13 cellular contexts compared by ENCODE assay signal in the genomic region with DNA sequence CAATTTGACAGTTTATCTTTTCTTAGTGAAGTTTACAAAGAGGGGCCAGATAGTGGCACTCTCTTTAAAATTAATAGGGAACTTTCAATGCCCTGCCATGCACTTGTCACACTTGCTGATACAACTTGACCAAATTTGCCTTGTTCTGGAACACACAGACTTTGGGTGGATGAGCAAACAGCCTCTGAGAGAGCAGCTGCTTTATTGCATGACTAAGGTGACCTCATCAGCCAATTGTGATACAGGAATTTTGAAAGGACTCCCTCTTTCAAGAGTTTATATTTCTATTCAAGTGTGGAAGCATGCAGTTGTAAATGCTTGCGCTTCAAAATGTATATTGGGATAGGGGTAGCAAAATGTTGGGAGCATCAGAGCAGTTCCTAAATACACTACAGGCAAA. TPM values are rescaled to one million over a fixed set of nuclear protein-coding genes. Genes with fewer than 3 reads are reported as not detected.
DNase-seq lines count a peak whose midpoint lies in the region; ATAC-seq, FAIRE-seq and TF ChIP-seq lines count a peak whose summit lies in the region.
"Had no signal": no experiment of that assay in that cellular context is flagged by ENCODE, and none has a peak within 500 bp of the region (broad histone marks: within the 10 kb centered on the region; RNA-seq: fewer than 3 reads in every experiment).

No MANE protein-coding gene starts in this region.

- H3K27me3 Mint-ChIP-seq in CD4-positive, CD25-positive, alpha-beta regulatory T cell = peaks cover 9% of the 10 kb centered on the region
- H3K27me3 Mint-ChIP-seq in mesothelial cell of epicardium (ENCODE audit: low read depth) = no peaks in the 10 kb centered on the region

- peak overlapping the region; percentile 54 for H3K4me3 ChIP-seq in CD4-positive, CD25-positive, alpha-beta regulatory T cell (ENCODE audit: low read depth, low read length)
- H3K4me3 ChIP-seq in astrocyte of the spinal cord (ENCODE audit: low read depth, low read length) (no peak overlapping the region), aorta (ENCODE audit: low read length in 2 of 2) (no peak overlapping the region)

- in situ Hi-C loops in astrocyte of the spinal cord (cut with HindIII; ENCODE audit: low sequenced_read_pairs) = no loop called here

- no peaks in the 10 kb centered on the region for H3K27me3 ChIP-seq in CD4-positive, CD25-positive, alpha-beta regulatory T cell (ENCODE audit: control insufficient read depth, insufficient read depth, low read length)
- H3K27me3 ChIP-seq in aorta (ENCODE audit: control insufficient read depth in 1 of 2, insufficient read depth in 2 of 2, low read length in 1 of 2) = no peaks in the 10 kb centered on the region

- peaks cover 22% of the 10 kb centered on the region for H3K36me3 ChIP-seq in CD4-positive, CD25-positive, alpha-beta regulatory T cell (ENCODE audit: control insufficient read depth, insufficient read depth, low read length)
- no peaks in the 10 kb centered on the region for H3K36me3 ChIP-seq in KOPT-K1 (ENCODE audit: insufficient read depth, low read length)
- no peaks in the 10 kb centered on the region for H3K36me3 ChIP-seq in aorta (ENCODE audit: control insufficient read depth in 1 of 2, insufficient read depth in 2 of 2, low read length in 1 of 2)

- FAIRE-seq in frontal cortex (lab: Jason Lieb, UNC) = no peak
- FAIRE-seq: RCC 7860 had no signal

- H3K9me3 ChIP-seq in CD4-positive, CD25-positive, alpha-beta regulatory T cell (ENCODE audit: control insufficient read depth in 2 of 2, low read length in 2 of 2) = no peaks in the 10 kb centered on the region
- peaks cover 6% of the 10 kb centered on the region for H3K9me3 ChIP-seq in KOPT-K1 (ENCODE audit: insufficient read depth, low read length, poor library complexity, severe bottlenecking)
- H3K9me3 ChIP-seq in aorta (ENCODE audit: control insufficient read depth, low read length) = no peaks in the 10 kb centered on the region

- H3K36me3 Mint-ChIP-seq in CD4-positive, CD25-positive, alpha-beta regulatory T cell = peaks cover 12% of the 10 kb centered on the region
- peaks cover 6% of the 10 kb centered on the region for H3K36me3 Mint-ChIP-seq in mesothelial cell of epicardium

- peak overlapping the region; percentile 58 to 85 (median 80) for H3K27ac Mint-ChIP-seq in CD4-positive, CD25-positive, alpha-beta regulatory T cell
- peak overlapping the region; percentile 80 for H3K27ac Mint-ChIP-seq in mesothelial cell of epicardium

- peak overlapping the region in 3 of 4 donors; percentile 10 to 55 (median 38) for H3K4me3 Mint-ChIP-seq in CD4-positive, CD25-positive, alpha-beta regulatory T cell
- no peak overlapping the region for H3K4me3 Mint-ChIP-seq in mesothelial cell of epicardium

- TF ChIP-seq CTCF in astrocyte of the spinal cord (IDR thresholded peaks at IDR 0.05; ENCODE audit: low read depth, low read length) (no peak), mesothelial cell of epicardium (IDR thresholded peaks at IDR 0.05; ENCODE audit: unreplicated experiment) (no peak)

- intact Hi-C loops in aorta (cut with DNase I) = no loop called here

- DNase-seq in CD4-positive, CD25-positive, alpha-beta regulatory T cell = no peak
- DNase-seq in astrocyte of the spinal cord (ENCODE audit: low read depth, low spot score) (peak; percentile 62), mesothelial cell of epicardium (ENCODE audit: low spot score in 2 of 2, unreplicated experiment in 2 of 2) (no peak), NCI-H774 (lab: John Stamatoyannopoulos, UW) (no peak), frontal cortex (ENCODE audit: low spot score in 2 of 2) (no peak), aorta (no peak), D341Med (ENCODE audit: low spot score) (no peak)
- DNase-seq: anterior cingulate cortex, left colon, NCI-H2029, retina had no signal

- H3K4me1 ChIP-seq in CD4-positive, CD25-positive, alpha-beta regulatory T cell (ENCODE audit: control insufficient read depth, insufficient read depth, low read length, poor library complexity, severe bottlenecking) = peaks cover 58% of the 10 kb centered on the region
- H3K4me1 ChIP-seq in aorta (ENCODE audit: control insufficient read depth in 1 of 2, insufficient read depth in 2 of 2, low read length in 2 of 2) = no peaks in the 10 kb centered on the region

- 96 to 97% methylated on average over 1 of the region's 1 CpG for WGBS in aorta, 2 donors

- peaks cover 0 to 17% (median 7%) of the 10 kb centered on the region in 7 donors for H3K9me3 Mint-ChIP-seq in CD4-positive, CD25-positive, alpha-beta regulatory T cell
- H3K9me3 Mint-ChIP-seq in mesothelial cell of epicardium = peaks cover 13% of the 10 kb centered on the region

- peaks cover 46 to 79% (median 62%) of the 10 kb centered on the region in 4 donors for H3K4me1 Mint-ChIP-seq in CD4-positive, CD25-positive, alpha-beta regulatory T cell
- peaks cover 41% of the 10 kb centered on the region for H3K4me1 Mint-ChIP-seq in mesothelial cell of epicardium

- no peak for ATAC-seq in CD4-positive, CD25-positive, alpha-beta regulatory T cell (ENCODE audit: low read depth in 2 of 2)
- ATAC-seq in aorta (ENCODE audit: low FRiP score) = no peak
- ATAC-seq: left colon had no signal

- peak overlapping the region; percentile 95 for H3K27ac ChIP-seq in CD4-positive, CD25-positive, alpha-beta regulatory T cell (ENCODE audit: insufficient read depth, low read length, poor library complexity, severe bottlenecking)
- H3K27ac ChIP-seq in KOPT-K1 (ENCODE audit: low read depth, low read length, poor library complexity, severe bottlenecking) (peak overlapping the region; percentile 18), aorta (ENCODE audit: low read depth in 1 of 2, low read length in 2 of 2) (no peak overlapping the region)

RNA-seq across cellular contexts. Expression of a gene that starts 2.1 kb away (rescaled TPM):
- 2,600 TPM for total RNA-seq in CD4-positive, CD25-positive, alpha-beta regulatory T cell
- polyA plus RNA-seq in CD4-positive, CD25-positive, alpha-beta regulatory T cell = 100 to 1,000 TPM; 118 to 294 (median 158) TPM
- total RNA-seq in mesothelial cell of epicardium = 0.38 to 0.40 TPM in 2 of 3 replicates, not detected in the other
- total RNA-seq in frontal cortex = 6.5 TPM
- total RNA-seq in aorta = 10 to 100 TPM; 26.8 to 43.4 TPM
- 10 to 100 TPM in 1 of 2 donors, 1 to 10 TPM in 1; 4.1 to 23.3 TPM for polyA plus RNA-seq in aorta

Comparison
In these comparisons a context has a peak if more than half of its experiments do, and no peak if none do; other contexts are left out.
1. H3K27ac ChIP-seq: peak in CD4-positive, CD25-positive, alpha-beta regulatory T cell (single experiment) and KOPT-K1 (single experiment); none in aorta (0 of 2).
2. RNA of a gene that starts 2.1 kb away (total RNA-seq): 2,600 TPM in CD4-positive, CD25-positive, alpha-beta regulatory T cell (single experiment); 26.8 to 43.4 TPM in aorta, 6.5 TPM in frontal cortex (single experiment) and 0.38 to 0.40 TPM in mesothelial cell of epicardium; every median in the first group is over 10 times any median in the second.